Comparison of ENCODE assay signal across 10 cellular contexts in genomic region chr9:134375011-134375390, GRCh38. TPM values are rescaled to one million over a fixed set of nuclear protein-coding genes. Genes with fewer than 3 reads are reported as not detected.
DNase-seq lines count a peak whose midpoint lies in the region; ATAC-seq and TF ChIP-seq lines count a peak whose summit lies in the region.
"Had no signal": no experiment of that assay in that cellular context is flagged by ENCODE, and none has a peak within 500 bp of the region (broad histone marks: within the 10 kb centered on the region; RNA-seq: fewer than 3 reads in every experiment).

No MANE protein-coding gene starts in this region.

- in situ Hi-C loops in HAP-1 (cut with MboI; ENCODE audit: low sequenced_read_pairs), result no loop called here

- no peaks in the 10 kb centered on the region for H3K36me3 Mint-ChIP-seq in activated T-helper 17 cell treated with anti-CD3 and anti-CD28 coated beads, Interleukin-2, amount 50 U/mL, for 72 hours (ENCODE audit: low read depth)
- H3K36me3 Mint-ChIP-seq in osteocyte (ENCODE audit: unreplicated experiment), result no peaks in the 10 kb centered on the region

- no peaks in the 10 kb centered on the region for H3K27me3 Mint-ChIP-seq in activated T-helper 17 cell treated with anti-CD3 and anti-CD28 coated beads, Interleukin-2, amount 50 U/mL, for 72 hours
- no peaks in the 10 kb centered on the region for H3K27me3 Mint-ChIP-seq in osteocyte (ENCODE audit: unreplicated experiment)
- H3K27me3 Mint-ChIP-seq: B cell had no signal

- no peaks in the 10 kb centered on the region for H3K27me3 ChIP-seq in HAP-1 (ENCODE audit: low read depth)

- TF ChIP-seq CTCF in osteocyte (IDR thresholded peaks at IDR 0.05), result no peak

- intact Hi-C loops in Right ventricle myocardium superior (cut with DNase I), result loop anchor here (10.0 kb wide), 1 partner anchor 60 kb away; no protein-coding TSS in a partner anchor

- no peak for ATAC-seq in activated T-helper 17 cell treated with anti-CD3 and anti-CD28 coated beads, Interleukin-2, amount 50 U/mL, for 72 hours (replicated peaks)
- ATAC-seq in Right ventricle myocardium superior (ENCODE audit: poor library complexity), result peak; percentile 63
- ATAC-seq in HG03571 (IDR thresholded peaks at IDR 0.05; ENCODE audit: unreplicated experiment), result no peak

- DNase-seq in AG08396 (ENCODE audit: low spot score), result peak; percentile 64
- DNase-seq in Right ventricle myocardium superior, result peak; percentile 84
- no peak for DNase-seq in osteocyte (ENCODE audit: extremely low spot score, unreplicated experiment)
- DNase-seq in GOT3 (lab: John Stamatoyannopoulos, UW), result no peak
- DNase-seq in HAP-1 (ENCODE audit: low spot score in 2 of 2), result no peak
- DNase-seq in SW480 (ENCODE audit: low spot score), result no peak
- DNase-seq: NCI-H1092 had no signal

- no peaks in the 10 kb centered on the region for H3K36me3 ChIP-seq in HAP-1 (replicated peaks)

- H3K27ac Mint-ChIP-seq in activated T-helper 17 cell treated with anti-CD3 and anti-CD28 coated beads, Interleukin-2, amount 50 U/mL, for 72 hours, result peak overlapping the region; percentile 42
- H3K27ac Mint-ChIP-seq in osteocyte (ENCODE audit: unreplicated experiment), result peak overlapping the region; percentile 96
- H3K27ac Mint-ChIP-seq: B cell had no signal

- H3K9me3 ChIP-seq in HAP-1, result no peaks in the 10 kb centered on the region

- H3K9me3 Mint-ChIP-seq in activated T-helper 17 cell treated with anti-CD3 and anti-CD28 coated beads, Interleukin-2, amount 50 U/mL, for 72 hours, result no peaks in the 10 kb centered on the region
- H3K9me3 Mint-ChIP-seq in osteocyte (ENCODE audit: unreplicated experiment), result no peaks in the 10 kb centered on the region

- H3K4me3 Mint-ChIP-seq in activated T-helper 17 cell treated with anti-CD3 and anti-CD28 coated beads, Interleukin-2, amount 50 U/mL, for 72 hours, result no peak overlapping the region
- peak overlapping the region; percentile 53 for H3K4me3 Mint-ChIP-seq in osteocyte (ENCODE audit: unreplicated experiment)
- H3K4me3 Mint-ChIP-seq: B cell had no signal

- H3K4me3 ChIP-seq in HAP-1, result no peak overlapping the region

- H3K4me1 ChIP-seq in HAP-1, result no peaks in the 10 kb centered on the region

- peaks cover 5% of the 10 kb centered on the region for H3K4me1 Mint-ChIP-seq in activated T-helper 17 cell treated with anti-CD3 and anti-CD28 coated beads, Interleukin-2, amount 50 U/mL, for 72 hours
- H3K4me1 Mint-ChIP-seq in osteocyte (ENCODE audit: unreplicated experiment), result peaks cover 79% of the 10 kb centered on the region

RNA-seq across cellular contexts. Expression of gene RXRA, which starts 48.7 kb away (rescaled TPM):
- 10 to 100 TPM in 1 of 2 donors, 1 to 10 TPM in 1; 4.2 to 41.6 TPM for total RNA-seq in activated T-helper 17 cell treated with anti-CD3 and anti-CD28 coated beads, Interleukin-2, amount 50 U/mL, for 72 hours
- total RNA-seq in Right ventricle myocardium superior (89.0 TPM), osteocyte (76.4 and 82.2 TPM in 2 replicates)

Comparison
In these comparisons a context has a peak if more than half of its experiments do, and no peak if none do; other contexts are left out.
1. DNase-seq: peak in AG08396 (single experiment) and Right ventricle myocardium superior (single experiment); none in osteocyte (single experiment), GOT3 (single experiment), HAP-1 (0 of 2) and SW480 (single experiment).